In the genomic region with DNA sequence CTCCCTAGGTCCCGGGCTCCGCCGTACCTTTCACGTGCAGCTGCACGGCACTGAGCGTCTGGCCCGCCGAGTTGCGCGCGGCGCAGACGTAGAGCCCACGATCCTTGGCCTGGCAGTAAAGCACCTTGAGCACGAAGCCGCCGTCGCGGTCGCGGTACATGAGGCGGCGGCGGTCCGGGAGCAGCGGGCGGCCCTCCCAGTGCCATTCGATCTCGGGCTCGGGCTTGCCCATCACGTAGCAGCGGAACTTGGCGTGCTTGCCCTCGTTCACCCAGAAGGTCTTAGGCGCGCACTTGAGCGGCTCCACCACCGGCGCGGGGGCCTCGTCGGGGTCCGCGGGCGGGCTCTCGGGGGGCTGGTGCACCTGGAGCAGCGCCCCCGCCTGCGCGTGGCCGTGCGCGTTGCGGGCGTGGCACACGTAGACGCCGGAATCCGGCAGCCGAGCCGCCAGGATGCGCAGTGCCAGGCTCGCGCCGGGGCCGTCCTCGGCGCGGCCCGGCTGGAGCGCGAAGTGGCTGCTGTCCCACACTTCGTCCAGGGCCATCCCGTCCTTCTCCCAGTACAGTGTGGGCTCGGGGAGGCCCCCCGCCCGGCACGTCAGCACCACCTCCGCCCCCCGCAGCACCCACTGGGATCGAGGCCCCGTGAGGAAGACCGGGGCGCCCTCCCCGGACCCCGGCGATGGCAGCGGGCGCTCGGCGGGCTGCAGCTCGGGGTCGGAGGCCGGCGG, we compare ENCODE assay signal across 9 cellular contexts.
A peak's percentile ranks its signal among the peaks of the same experiment; 100 is the strongest.
DNase-seq lines count a peak whose midpoint lies in the region; FAIRE-seq and TF ChIP-seq lines count a peak whose summit lies in the region.
"Had no signal": no experiment of that assay in that cellular context is flagged by ENCODE, and none has a peak within 500 bp of the region (broad histone marks: within the 10 kb centered on the region; RNA-seq: fewer than 3 reads in every experiment).

No MANE protein-coding gene starts in this region.

- TF ChIP-seq CTCF in D721Med (IDR thresholded peaks at IDR 0.05; ENCODE audit: insufficient read depth, missing control alignments): no peak

- FAIRE-seq in D721Med (lab: Jason Lieb, UNC) (no peak), GM19239 (lab: Jason Lieb, UNC) (no peak)
- FAIRE-seq: GM18507 had no signal

- peaks cover 3% of the 10 kb centered on the region; the same call in 1 of the 2 replicates for H3K36me3 ChIP-seq in HAP-1 (replicated peaks)

- H3K27ac ChIP-seq in angular gyrus (ENCODE audit: low read depth, low read length): peak overlapping the region; percentile 66

- peaks cover 15% of the 10 kb centered on the region for H3K4me1 ChIP-seq in HAP-1

- in situ Hi-C loops in HAP-1 (cut with MboI; ENCODE audit: low sequenced_read_pairs): no loop called here

- DNase-seq in 8988T: peak; percentile 83
- peak in 1 of 2 experiments; percentile 36 for DNase-seq in HAP-1 (ENCODE audit: low spot score in 2 of 2)
- DNase-seq in hepatic stellate cell (ENCODE audit: low spot score): peak; percentile 72
- DNase-seq in skeletal muscle cell (ENCODE audit: low read depth): no peak
- DNase-seq in D721Med (ENCODE audit: insufficient read length, low spot score): no peak
- DNase-seq in MV-4-11 (lab: John Stamatoyannopoulos, UW): no peak
- DNase-seq in GM19239 (ENCODE audit: insufficient read length, low spot score): no peak

- H3K4me3 ChIP-seq in HAP-1 (peak overlapping the region; percentile 51), skeletal muscle cell (ENCODE audit: low read depth, low read length) (peak overlapping the region; percentile 67)

- no peaks in the 10 kb centered on the region for H3K27me3 ChIP-seq in HAP-1 (ENCODE audit: low read depth)

- H3K9me3 ChIP-seq in HAP-1: no peaks in the 10 kb centered on the region

Comparison
In these comparisons a context has a peak if more than half of its experiments do, and no peak if none do; other contexts are left out.
1. DNase-seq: peak in 8988T (single experiment) and hepatic stellate cell (single experiment); none in skeletal muscle cell (single experiment), D721Med (single experiment), MV-4-11 (single experiment) and GM19239 (single experiment).